ENCODE assay signal across 23 cellular contexts in genomic region chr21:15688016-15688415, GRCh38.
"Had no signal": no experiment of that assay in that cellular context is flagged by ENCODE, and none has a peak within 500 bp of the region (broad histone marks: within the 10 kb centered on the region; RNA-seq: fewer than 3 reads in every experiment).

No MANE protein-coding gene starts in this region.

- H3K27me3 ChIP-seq: cardiac muscle cell, foreskin keratinocyte, neural progenitor cell, sigmoid colon, upper lobe of left lung had no signal

- H3K4me3 ChIP-seq: cardiac muscle cell, lung, neural progenitor cell, sigmoid colon, upper lobe of left lung had no signal

- H3K9me3 ChIP-seq: sigmoid colon, upper lobe of left lung had no signal

- H2AFZ ChIP-seq: neural progenitor cell had no signal

- H3K4me2 ChIP-seq: neural progenitor cell had no signal

- ATAC-seq: activated CD8-positive, alpha-beta T cell treated with anti-CD3 and anti-CD28 coated beads, Interleukin-2, amount 10 ng/mL, durations not matched to agents 7 days and 5 days; left lobe of liver; naive thymus-derived CD8-positive, alpha-beta T cell; stimulated activated naive CD8-positive, alpha-beta T cell treated with anti-CD3 and anti-CD28 coated beads, Interleukin-15, Interleukin-2, amounts not matched to agents 100 U/mL and 50 U/mL, for 24 hours had no signal

- H3K27ac ChIP-seq: cardiac muscle cell, foreskin keratinocyte, neural progenitor cell, sigmoid colon, upper lobe of left lung, WERI-Rb-1 had no signal

- H3K9ac ChIP-seq: neural progenitor cell had no signal

- H3K36me3 ChIP-seq: cardiac muscle cell, neural progenitor cell, sigmoid colon, upper lobe of left lung, WERI-Rb-1 had no signal

- H3K4me1 ChIP-seq: neural progenitor cell, sigmoid colon had no signal

- DNase-seq: activated CD4-positive, alpha-beta T cell treated with anti-CD3 and anti-CD28 coated beads for 1 hour; activated CD4-positive, alpha-beta T cell treated with anti-CD3 and anti-CD28 coated beads, Interleukin-2, amount 50 U/mL, for 1 hour; activated CD8-positive, alpha-beta T cell treated with anti-CD3 and anti-CD28 coated beads, Interleukin-2, amount 10 ng/mL, durations not matched to agents 7 days and 5 days; activated naive CD4-positive, alpha-beta T cell; activated naive CD8-positive, alpha-beta T cell treated with anti-CD3 and anti-CD28 coated beads, Interleukin-2, amount 10 ng/mL, durations not matched to agents 7 days and 5 days; activated T-cell treated with anti-CD3 and anti-CD28 coated beads, Interleukin-2, amount 50 U/mL, for 1 hour; amygdala; dermis blood vessel endothelial cell; effector CD8-positive, alpha-beta T cell; erythroblast; foreskin keratinocyte; naive thymus-derived CD8-positive, alpha-beta T cell; retina; sigmoid colon; stimulated activated CD4-positive, alpha-beta T cell treated with anti-CD3 and anti-CD28 coated beads, Interleukin-4, amount 100 ng/mL, for 24 hours; stimulated activated naive CD8-positive, alpha-beta T cell treated with anti-CD3 and anti-CD28 coated beads, Interleukin-15, Interleukin-2, amounts not matched to agents 100 U/mL and 50 U/mL, for 24 hours; T-helper 1 cell; upper lobe of left lung; WERI-Rb-1 had no signal
